18 cellular contexts compared by ENCODE assay signal in genomic region chrX:9318761-9319160, GRCh38.
A peak's percentile ranks its signal among the peaks of the same experiment; 100 is the strongest.
DNase-seq lines count a peak whose midpoint lies in the region; TF ChIP-seq lines count a peak whose summit lies in the region.
"Had no signal": no experiment of that assay in that cellular context is flagged by ENCODE, and none has a peak within 500 bp of the region (broad histone marks: within the 10 kb centered on the region; RNA-seq: fewer than 3 reads in every experiment).

No MANE protein-coding gene starts in this region.

- no peak for TF ChIP-seq CTCF in lower leg skin (IDR thresholded peaks at IDR 0.05)

- 88 to 94% methylated on average over 12 to 14 of the region's 14 CpGs for WGBS in lower leg skin, 2 donors

- TF ChIP-seq POLR2A in lower leg skin (IDR thresholded peaks at IDR 0.05) = no peak

- intact Hi-C loops in lower leg skin (cut with DNase I; ENCODE audit: low total_unique reads) (no loop called here), posterior cingulate gyrus (cut with DNase I) (no loop called here)

- DNase-seq in NCI-H748 (lab: John Stamatoyannopoulos, UW; ENCODE audit: unreplicated experiment) (peak; percentile 22), NCI-H748 treated with DMSO at 0.1 percent for 48 hours (lab: John Stamatoyannopoulos, UW) (no peak), NCI-H1105 (lab: John Stamatoyannopoulos, UW) (peak; percentile 36), NCI-H2227 (lab: John Stamatoyannopoulos, UW; ENCODE audit: unreplicated experiment) (peak; percentile 10), cerebellum (ENCODE audit: low spot score) (peak; percentile 49), lower leg skin (ENCODE audit: low spot score in 2 of 2) (no peak), posterior cingulate gyrus (no peak)
- no peak for DNase-seq in effector CD4-positive, alpha-beta T cell
- DNase-seq: AML-193, HFFc6, MG63, NCI-H1048, NCI-H1436 treated with DMSO at 0.1 percent for 48 hours, NCI-H2029 treated with DMSO at 0.1 percent for 48 hours, NCI-H446 treated with DMSO at 0.1 percent for 48 hours, NCI-H774, OCI-M1 had no signal

- no peak overlapping the region for H3K4me3 ChIP-seq in lower leg skin (ENCODE audit: low read depth, poor library complexity, severe bottlenecking)
- H3K4me3 ChIP-seq: MG63, SJSA1 had no signal

Comparison
In these comparisons a context has a peak if more than half of its experiments do, and no peak if none do; other contexts are left out.
1. DNase-seq: peak in NCI-H748 (single experiment), NCI-H1105 (single experiment), NCI-H2227 (single experiment) and cerebellum (single experiment); none in NCI-H748 treated with DMSO at 0.1 percent for 48 hours (single experiment), lower leg skin (0 of 2), posterior cingulate gyrus (0 of 10) and effector CD4-positive, alpha-beta T cell (single experiment).